Comparison of ENCODE assay signal across 1 cellular context in the genomic region with DNA sequence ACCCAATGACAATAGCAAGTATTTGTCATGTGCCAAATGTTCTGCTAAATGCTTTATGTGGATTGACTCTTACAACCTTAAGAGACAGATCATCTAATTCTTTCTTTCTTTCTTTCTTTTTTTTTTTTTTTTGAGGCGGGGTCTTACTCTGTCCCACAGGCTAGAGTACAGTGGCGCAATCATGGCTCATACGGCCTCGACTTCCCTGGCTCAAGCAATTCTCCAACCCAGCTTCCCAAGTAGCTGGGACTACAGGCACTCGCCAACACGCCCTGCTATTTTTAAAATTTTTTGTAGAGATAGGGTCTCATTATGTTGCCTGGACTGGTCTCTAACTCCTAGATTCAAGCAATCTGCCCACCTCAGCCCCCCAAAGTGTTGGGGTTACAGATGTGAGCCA.
TF ChIP-seq lines count a peak whose summit lies in the region.

No MANE protein-coding gene starts in this region.

TF ChIP-seq in HCT116, 20 proteins besides CTCF, POLR2A, EP300 and RAD21 (continued from another document):
- TF ChIP-seq YY1 (IDR thresholded peaks at IDR 0.05; ENCODE audit: extremely low read depth, insufficient replicate concordance, low read depth, low read length) (no peak), REST (IDR thresholded peaks at IDR 0.05; ENCODE audit: low read depth) (no peak), FOSL1 (IDR thresholded peaks at IDR 0.05; ENCODE audit: low read depth) (no peak), EZH2 (IDR thresholded peaks at IDR 0.05) (no peak), EZH2phosphoT487 (IDR thresholded peaks at IDR 0.05; ENCODE audit: borderline replicate concordance) (no peak), CEBPB (IDR thresholded peaks at IDR 0.05; ENCODE audit: low read depth) (no peak), ZFX (IDR thresholded peaks at IDR 0.05) (no peak), ZNF274 (IDR thresholded peaks at IDR 0.05; ENCODE audit: low read depth, low read length) (no peak), CBX3 (IDR thresholded peaks at IDR 0.05; ENCODE audit: low read depth) (no peak), TCF7L2 (IDR thresholded peaks at IDR 0.05; ENCODE audit: borderline replicate concordance, extremely low read depth, insufficient read depth, insufficient read length) (no peak), ELF1 (IDR thresholded peaks at IDR 0.05; ENCODE audit: borderline replicate concordance, low read depth) (no peak), JUND (IDR thresholded peaks at IDR 0.05) (no peak), SP1 (IDR thresholded peaks at IDR 0.05; ENCODE audit: low read depth) (no peak), POLR2AphosphoS5 (IDR thresholded peaks at IDR 0.05; ENCODE audit: low read depth, low read length) (no peak), EGR1 (IDR thresholded peaks at IDR 0.05; ENCODE audit: low read depth) (no peak)
- TF ChIP-seq, protein P1, sequence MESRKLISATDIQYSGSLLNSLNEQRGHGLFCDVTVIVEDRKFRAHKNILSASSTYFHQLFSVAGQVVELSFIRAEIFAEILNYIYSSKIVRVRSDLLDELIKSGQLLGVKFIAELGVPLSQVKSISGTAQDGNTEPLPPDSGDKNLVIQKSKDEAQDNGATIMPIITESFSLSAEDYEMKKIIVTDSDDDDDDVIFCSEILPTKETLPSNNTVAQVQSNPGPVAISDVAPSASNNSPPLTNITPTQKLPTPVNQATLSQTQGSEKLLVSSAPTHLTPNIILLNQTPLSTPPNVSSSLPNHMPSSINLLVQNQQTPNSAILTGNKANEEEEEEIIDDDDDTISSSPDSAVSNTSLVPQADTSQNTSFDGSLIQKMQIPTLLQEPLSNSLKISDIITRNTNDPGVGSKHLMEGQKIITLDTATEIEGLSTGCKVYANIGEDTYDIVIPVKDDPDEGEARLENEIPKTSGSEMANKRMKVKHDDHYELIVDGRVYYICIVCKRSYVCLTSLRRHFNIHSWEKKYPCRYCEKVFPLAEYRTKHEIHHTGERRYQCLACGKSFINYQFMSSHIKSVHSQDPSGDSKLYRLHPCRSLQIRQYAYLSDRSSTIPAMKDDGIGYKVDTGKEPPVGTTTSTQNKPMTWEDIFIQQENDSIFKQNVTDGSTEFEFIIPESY (IDR thresholded peaks at IDR 0.05; ENCODE audit: extremely low read depth, insufficient replicate concordance, low read length) = no peak
- TF ChIP-seq, protein P2, sequence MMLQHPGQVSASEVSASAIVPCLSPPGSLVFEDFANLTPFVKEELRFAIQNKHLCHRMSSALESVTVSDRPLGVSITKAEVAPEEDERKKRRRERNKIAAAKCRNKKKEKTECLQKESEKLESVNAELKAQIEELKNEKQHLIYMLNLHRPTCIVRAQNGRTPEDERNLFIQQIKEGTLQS (IDR thresholded peaks at IDR 0.05) = no peak
